In the genomic region with DNA sequence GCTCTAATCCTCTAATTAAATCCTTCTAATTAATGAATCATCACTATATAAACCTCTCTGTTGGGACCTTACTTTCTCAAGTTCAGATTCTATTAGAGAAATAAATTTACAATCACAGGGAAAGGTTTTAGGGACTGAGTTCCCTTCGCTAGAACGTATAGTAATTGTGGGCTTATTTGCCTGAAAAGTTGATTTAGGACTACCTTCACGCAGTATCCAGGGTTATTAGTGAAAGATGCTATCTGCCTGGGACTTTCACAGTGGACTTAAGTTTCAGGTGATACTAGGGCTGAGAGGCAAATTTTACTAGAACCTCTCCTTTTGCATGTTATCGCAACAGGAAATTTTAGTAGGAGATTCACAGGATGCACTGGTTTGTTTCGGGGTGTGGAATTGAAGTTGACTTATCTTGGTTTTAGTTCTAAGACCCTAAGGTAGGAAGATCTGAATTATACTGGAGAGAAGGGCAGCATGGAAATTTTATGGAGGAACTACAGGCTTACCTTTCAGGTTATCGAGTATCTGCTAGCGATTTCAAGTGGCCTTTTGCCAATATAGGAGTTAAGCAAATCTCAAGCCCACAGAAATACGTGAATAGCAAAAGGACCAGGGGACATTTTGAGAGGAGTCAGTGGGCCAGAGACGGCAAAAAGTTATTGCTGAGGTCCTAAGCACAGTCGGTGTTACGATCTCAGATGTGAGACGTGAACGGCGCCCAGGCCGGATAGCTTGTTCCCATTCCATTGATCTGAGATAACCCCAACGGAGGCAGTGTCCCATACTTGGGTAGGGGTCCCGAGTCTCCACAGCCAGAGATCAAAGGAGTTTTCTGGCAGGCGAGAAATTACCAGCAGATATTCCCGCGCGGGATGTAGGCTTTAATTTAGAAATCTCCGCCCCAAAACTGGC, we compare ENCODE assay signal across 8 cellular contexts. TPM values are rescaled to one million over a fixed set of nuclear protein-coding genes. Genes with fewer than 3 reads are reported as not detected.
DNase-seq lines count a peak whose midpoint lies in the region; ATAC-seq and TF ChIP-seq lines count a peak whose summit lies in the region.

No MANE protein-coding gene starts in this region.

- BruUV-seq in Calu3 (replicated peaks; lab: Mats Ljungman, UMichigan), result TSS peak; percentile 96

- CTCF ChIA-PET in Calu3 (lab: Charles Lee), result interaction anchor here (1.1 to 2.0 kb wide), 7 partner anchors 15 to 93 kb away, joined by 4 to 26 read pairs (median 7); no protein-coding TSS in a partner anchor

- intact Hi-C loops in Calu3 (cut with micrococcal nuclease; ENCODE audit: unreplicated experiment), result loop anchor here (2.0 to 5.0 kb wide), 5 partner anchors 70 to 435 kb away; a partner anchor contains a TSS

- H3K4me1 Mint-ChIP-seq in Calu3 (ENCODE audit: low read depth, unreplicated experiment) (no peaks in the 10 kb centered on the region), mesothelial cell of epicardium (peaks cover 38% of the 10 kb centered on the region)

- no peak for DNase-seq in Calu3
- peak; percentile 30 for DNase-seq in H7
- peak; percentile 54 for DNase-seq in dermis blood vessel endothelial cell
- peak in 1 of 2 experiments; percentile 47 for DNase-seq in mesothelial cell of epicardium (ENCODE audit: low spot score in 2 of 2, unreplicated experiment in 2 of 2)
- DNase-seq in upper lobe of left lung, result no peak
- DNase-seq in NCI-H1436 treated with DMSO at 0.1 percent for 48 hours (lab: John Stamatoyannopoulos, UW), result no peak

- H3K9me3 ChIP-seq in upper lobe of left lung, result no peaks in the 10 kb centered on the region

- H3K36me3 ChIP-seq in H7 (replicated peaks; ENCODE audit: control insufficient read depth, insufficient read depth, low read length) (no peaks in the 10 kb centered on the region), upper lobe of left lung (no peaks in the 10 kb centered on the region)

- 9 to 11% methylated on average over 20 to 22 of the region's 22 CpGs for WGBS in upper lobe of left lung, 2 donors

- H3K36me3 Mint-ChIP-seq in Calu3 (ENCODE audit: insufficient read depth, unreplicated experiment) (peaks cover 30% of the 10 kb centered on the region), mesothelial cell of epicardium (peaks cover 1% of the 10 kb centered on the region)

- peak overlapping the region; percentile 94 to 98 (median 98) for H3K27ac ChIP-seq in upper lobe of left lung

- H3K27me3 ChIP-seq in H7 (ENCODE audit: control insufficient read depth, insufficient read depth, low read length) (no peaks in the 10 kb centered on the region; the same call in 1 of the 2 replicates), upper lobe of left lung (no peaks in the 10 kb centered on the region)

- H3K27me3 Mint-ChIP-seq in Calu3 (ENCODE audit: unreplicated experiment) (peaks cover 19% of the 10 kb centered on the region), mesothelial cell of epicardium (ENCODE audit: low read depth) (peaks cover 6% of the 10 kb centered on the region)

- no peak for TF ChIP-seq EP300 in upper lobe of left lung (IDR thresholded peaks at IDR 0.05)

- peak overlapping the region; percentile 91 for H3K4me3 Mint-ChIP-seq in Calu3 (ENCODE audit: low read depth, unreplicated experiment)
- H3K4me3 Mint-ChIP-seq in mesothelial cell of epicardium, result peak overlapping the region; percentile 97

- peak in 1 of 2 donors; percentile 28 for ATAC-seq in upper lobe of left lung (ENCODE audit: low FRiP score in 2 of 2)
- ATAC-seq in GM18519 (IDR thresholded peaks at IDR 0.05; ENCODE audit: low FRiP score, unreplicated experiment), result no peak

- no peaks in the 10 kb centered on the region for H3K9me3 Mint-ChIP-seq in Calu3 (ENCODE audit: low read depth, unreplicated experiment)
- H3K9me3 Mint-ChIP-seq in mesothelial cell of epicardium, result no peaks in the 10 kb centered on the region

- H3K27ac Mint-ChIP-seq in Calu3 (ENCODE audit: unreplicated experiment) (peak overlapping the region; percentile 97), mesothelial cell of epicardium (peak overlapping the region; percentile 100)

- no peak for TF ChIP-seq POLR2A in upper lobe of left lung (IDR thresholded peaks at IDR 0.05)

- H3K4me3 ChIP-seq in H7 (ENCODE audit: insufficient read depth, low read depth, low read length), result peak overlapping the region; percentile 98
- H3K4me3 ChIP-seq in upper lobe of left lung, result peak overlapping the region; percentile 72 to 90 (median 81)

- TF ChIP-seq CTCF in Calu3 (IDR thresholded peaks at IDR 0.05; ENCODE audit: unreplicated experiment), result no peak
- no peak for TF ChIP-seq CTCF in mesothelial cell of epicardium (IDR thresholded peaks at IDR 0.05; ENCODE audit: unreplicated experiment)
- TF ChIP-seq CTCF in upper lobe of left lung (IDR thresholded peaks at IDR 0.05), result no peak

- H3K4me1 ChIP-seq in upper lobe of left lung, result peaks cover 31 to 34% (median 31%) of the 10 kb centered on the region in 4 donors

TF ChIP-seq in PFSK-1, 5 proteins besides CTCF, POLR2A, EP300 and RAD21:
- TF ChIP-seq SIN3A (IDR thresholded peaks at IDR 0.05; ENCODE audit: borderline replicate concordance, insufficient read depth, low read length), result 0 out of 2 replicates have a peak, but pooled peaks have one; percentile 8
- no peak for TF ChIP-seq TAF1 (IDR thresholded peaks at IDR 0.05; ENCODE audit: borderline replicate concordance, insufficient read depth, low read length)
- TF ChIP-seq, protein P1, sequence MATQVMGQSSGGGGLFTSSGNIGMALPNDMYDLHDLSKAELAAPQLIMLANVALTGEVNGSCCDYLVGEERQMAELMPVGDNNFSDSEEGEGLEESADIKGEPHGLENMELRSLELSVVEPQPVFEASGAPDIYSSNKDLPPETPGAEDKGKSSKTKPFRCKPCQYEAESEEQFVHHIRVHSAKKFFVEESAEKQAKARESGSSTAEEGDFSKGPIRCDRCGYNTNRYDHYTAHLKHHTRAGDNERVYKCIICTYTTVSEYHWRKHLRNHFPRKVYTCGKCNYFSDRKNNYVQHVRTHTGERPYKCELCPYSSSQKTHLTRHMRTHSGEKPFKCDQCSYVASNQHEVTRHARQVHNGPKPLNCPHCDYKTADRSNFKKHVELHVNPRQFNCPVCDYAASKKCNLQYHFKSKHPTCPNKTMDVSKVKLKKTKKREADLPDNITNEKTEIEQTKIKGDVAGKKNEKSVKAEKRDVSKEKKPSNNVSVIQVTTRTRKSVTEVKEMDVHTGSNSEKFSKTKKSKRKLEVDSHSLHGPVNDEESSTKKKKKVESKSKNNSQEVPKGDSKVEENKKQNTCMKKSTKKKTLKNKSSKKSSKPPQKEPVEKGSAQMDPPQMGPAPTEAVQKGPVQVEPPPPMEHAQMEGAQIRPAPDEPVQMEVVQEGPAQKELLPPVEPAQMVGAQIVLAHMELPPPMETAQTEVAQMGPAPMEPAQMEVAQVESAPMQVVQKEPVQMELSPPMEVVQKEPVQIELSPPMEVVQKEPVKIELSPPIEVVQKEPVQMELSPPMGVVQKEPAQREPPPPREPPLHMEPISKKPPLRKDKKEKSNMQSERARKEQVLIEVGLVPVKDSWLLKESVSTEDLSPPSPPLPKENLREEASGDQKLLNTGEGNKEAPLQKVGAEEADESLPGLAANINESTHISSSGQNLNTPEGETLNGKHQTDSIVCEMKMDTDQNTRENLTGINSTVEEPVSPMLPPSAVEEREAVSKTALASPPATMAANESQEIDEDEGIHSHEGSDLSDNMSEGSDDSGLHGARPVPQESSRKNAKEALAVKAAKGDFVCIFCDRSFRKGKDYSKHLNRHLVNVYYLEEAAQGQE (IDR thresholded peaks at IDR 0.05; ENCODE audit: insufficient read depth in 1 of 2, low read depth in 2 of 2, low read length in 2 of 2), result no peak
- TF ChIP-seq FOXP2 (optimal IDR thresholded peaks at IDR 0.05; ENCODE audit: borderline replicate concordance, extremely low read depth, extremely low read length, insufficient read depth), result no peak
- no peak for TF ChIP-seq POLR2AphosphoS5 (IDR thresholded peaks at IDR 0.05; ENCODE audit: low read depth, low read length)

RNA-seq across cellular contexts. Expression of a gene that starts 0.7 kb away (rescaled TPM):
- 6.3 and 6.5 TPM in 2 replicates for total RNA-seq in Calu3 (2022)
- total RNA-seq in H7 (2014; rRNA removed; shearing (Covaris generic)), result 13.3 and 14.6 TPM in 2 replicates
- 5.0 TPM for polyA plus RNA-seq in PFSK-1 (2012; ENCODE audit: insufficient read length, low read depth)
- 16.3 and 22.9 TPM in 2 replicates for total RNA-seq in dermis blood vessel endothelial cell
- 7.8 to 8.2 TPM (median 8.2 TPM) in 3 replicates for total RNA-seq in mesothelial cell of epicardium
- 1 to 10 TPM; 2.2 to 9.0 (median 6.0) TPM for total RNA-seq in upper lobe of left lung

RNA-seq across cellular contexts. Expression of a gene that starts 8.0 kb away (rescaled TPM):
- not detected in 2 replicates for total RNA-seq in Calu3 (2022)
- total RNA-seq in H7 (2014; rRNA removed; shearing (Covaris generic)), result 0.17 TPM in 1 of 2 replicates, not detected in the other
- polyA plus RNA-seq in PFSK-1 (2012; ENCODE audit: insufficient read length, low read depth), result not detected
- under 0.01 TPM in 1 of 2 replicates, not detected in the other for total RNA-seq in dermis blood vessel endothelial cell
- total RNA-seq in mesothelial cell of epicardium, result not detected in 3 replicates
- not detected for total RNA-seq in upper lobe of left lung

RNA-seq across cellular contexts. Expression of a gene that starts 38.1 kb away (rescaled TPM):
- total RNA-seq in Calu3 (2022) (1.3 and 1.5 TPM in 2 replicates), dermis blood vessel endothelial cell (0.65 and 1.7 TPM in 2 replicates), mesothelial cell of epicardium (5.0 to 5.4 TPM (median 5.1 TPM) in 3 replicates), upper lobe of left lung (10 to 100 TPM in 2 of 6 donors, 1 to 10 TPM in 4; 1.0 to 11.8 (median 8.3) TPM)
- total RNA-seq in H7 (2014; rRNA removed; shearing (Covaris generic)), result 1.1 and 1.9 TPM in 2 replicates
- polyA plus RNA-seq in PFSK-1 (2012; ENCODE audit: insufficient read length, low read depth), result 5.4 TPM

RNA-seq across cellular contexts. Expression of a gene that starts 53.8 kb away (rescaled TPM):
- total RNA-seq in Calu3 (2022), result 9.0 and 9.6 TPM in 2 replicates
- 3.1 and 4.2 TPM in 2 replicates for total RNA-seq in H7 (2014; rRNA removed; shearing (Covaris generic))
- polyA plus RNA-seq in PFSK-1 (2012; ENCODE audit: insufficient read length, low read depth), result 6.2 TPM
- total RNA-seq in dermis blood vessel endothelial cell, result 6.5 and 7.5 TPM in 2 replicates
- 9.5 to 11.7 TPM (median 10.6 TPM) in 3 replicates for total RNA-seq in mesothelial cell of epicardium
- total RNA-seq in upper lobe of left lung, result 10 to 100 TPM in 3 of 6 donors, 1 to 10 TPM in 3; 4.2 to 16.4 (median 9.9) TPM

Comparison
In these comparisons a context has a peak if more than half of its experiments do, and no peak if none do; other contexts are left out.
1. DNase-seq: peak in H7 (single experiment) and dermis blood vessel endothelial cell (single experiment); none in Calu3 (single experiment), upper lobe of left lung (0 of 2) and NCI-H1436 treated with DMSO at 0.1 percent for 48 hours (single experiment).